In genomic region chr18:48922801-48923730, GRCh38 we compare ENCODE assay signal across 1 cellular context.
A peak's percentile ranks its signal among the peaks of the same experiment; 100 is the strongest.
TF ChIP-seq lines count a peak whose summit lies in the region.

No MANE protein-coding gene starts in this region.

TF ChIP-seq in HEK293, 187 proteins besides CTCF, POLR2A, EP300 and RAD21 (continued from another document):
- 0 out of 2 replicates have a peak, but pooled peaks have one; percentile 59 for TF ChIP-seq PRDM2 (tag by site-specific recombination; IDR thresholded peaks at IDR 0.05; ENCODE audit: borderline replicate concordance)
- TF ChIP-seq ZNF585B (tag by site-specific recombination; IDR thresholded peaks at IDR 0.05) = no peak
- no peak for TF ChIP-seq SP3 (tag by site-specific recombination; IDR thresholded peaks at IDR 0.05)
- TF ChIP-seq ZNF548 (tag by site-specific recombination; IDR thresholded peaks at IDR 0.05) = peak; percentile 48; the same call in 1 of the 2 replicates
- no peak for TF ChIP-seq ZNF133 (tag by site-specific recombination; IDR thresholded peaks at IDR 0.05)
- no peak; the same call in 1 of the 2 replicates for TF ChIP-seq ZXDB (tag by site-specific recombination; IDR thresholded peaks at IDR 0.05)
- no peak for TF ChIP-seq ZNF830 (tag by site-specific recombination; IDR thresholded peaks at IDR 0.05; ENCODE audit: low read depth)
- no peak for TF ChIP-seq ZNF248 (tag by site-specific recombination; IDR thresholded peaks at IDR 0.05)
- TF ChIP-seq OSR2 (tag by site-specific recombination; IDR thresholded peaks at IDR 0.05) = no peak
